8 cellular contexts compared by ENCODE assay signal in genomic region chr1:63691672-63692425, GRCh38.
DNase-seq lines count a peak whose midpoint lies in the region; FAIRE-seq and TF ChIP-seq lines count a peak whose summit lies in the region.

No MANE protein-coding gene starts in this region.

- no peak overlapping the region for H3K27ac Mint-ChIP-seq in activated naive CD4-positive, alpha-beta T cell treated with anti-CD3 and anti-CD28 coated beads, Interleukin-2, amount 10 ng/mL, durations not matched to agents 7 days and 5 days

- FAIRE-seq in urothelium cell line (lab: Jason Lieb, UNC), result no peak

- H3K9me3 Mint-ChIP-seq in activated naive CD4-positive, alpha-beta T cell treated with anti-CD3 and anti-CD28 coated beads, Interleukin-2, amount 10 ng/mL, durations not matched to agents 7 days and 5 days, result no peaks in the 10 kb centered on the region

- no peak overlapping the region for H3K27ac ChIP-seq in epithelial cell of prostate

- H3K4me3 Mint-ChIP-seq in activated naive CD4-positive, alpha-beta T cell treated with anti-CD3 and anti-CD28 coated beads, Interleukin-2, amount 10 ng/mL, durations not matched to agents 7 days and 5 days, result no peak overlapping the region

- no peaks in the 10 kb centered on the region for H3K27me3 Mint-ChIP-seq in activated naive CD4-positive, alpha-beta T cell treated with anti-CD3 and anti-CD28 coated beads, Interleukin-2, amount 10 ng/mL, durations not matched to agents 7 days and 5 days

- H3K4me3 ChIP-seq in HFF-Myc (replicated peaks; ENCODE audit: low read depth, low read length), result no peak overlapping the region

- CTCF ChIA-PET in activated naive CD4-positive, alpha-beta T cell treated with anti-CD3 and anti-CD28 coated beads, Interleukin-2, amount 10 ng/mL, durations not matched to agents 7 days and 5 days (lab: Charles Lee), result interaction anchor here (0.6 to 3.2 kb wide), 32 partner anchors 9 to 1989 kb away, joined by 3 to 45 read pairs (median 4); no protein-coding TSS in a partner anchor

- peak; percentile 52 for DNase-seq in activated naive CD4-positive, alpha-beta T cell treated with anti-CD3 and anti-CD28 coated beads, Interleukin-2, amount 10 ng/mL, durations not matched to agents 7 days and 5 days
- DNase-seq in activated naive CD4-positive, alpha-beta T cell (lab: John Stamatoyannopoulos, UW), result no peak
- DNase-seq in HFF-Myc (ENCODE audit: extremely low read depth, low read depth) (peak; percentile 83), NCI-H146 treated with DMSO at 0.1 percent for 48 hours (lab: John Stamatoyannopoulos, UW; ENCODE audit: unreplicated experiment) (peak; percentile 12), SW480 (ENCODE audit: low spot score) (peak; percentile 84), epithelial cell of prostate (ENCODE audit: low read depth, low spot score) (peak; percentile 33), middle frontal gyrus (ENCODE audit: extremely low spot score, low spot score) (peak; percentile 65), urothelium cell line (ENCODE audit: low spot score) (peak; percentile 75)

- TF ChIP-seq CTCF in HFF-Myc (IDR thresholded peaks at IDR 0.05; ENCODE audit: low read depth, low read length, missing control alignments), result peak; percentile 76

- H3K36me3 Mint-ChIP-seq in activated naive CD4-positive, alpha-beta T cell treated with anti-CD3 and anti-CD28 coated beads, Interleukin-2, amount 10 ng/mL, durations not matched to agents 7 days and 5 days, result no peaks in the 10 kb centered on the region

- no peaks in the 10 kb centered on the region for H3K4me1 Mint-ChIP-seq in activated naive CD4-positive, alpha-beta T cell treated with anti-CD3 and anti-CD28 coated beads, Interleukin-2, amount 10 ng/mL, durations not matched to agents 7 days and 5 days

Comparison
In these comparisons a context has a peak if more than half of its experiments do, and no peak if none do; other contexts are left out.
1. DNase-seq: peak in activated naive CD4-positive, alpha-beta T cell treated with anti-CD3 and anti-CD28 coated beads, Interleukin-2, amount 10 ng/mL, durations not matched to agents 7 days and 5 days (single experiment), HFF-Myc (single experiment), NCI-H146 treated with DMSO at 0.1 percent for 48 hours (single experiment), SW480 (single experiment), epithelial cell of prostate (single experiment), middle frontal gyrus (single experiment) and urothelium cell line (single experiment); none in activated naive CD4-positive, alpha-beta T cell (0 of 4).